ENCODE assay signal across 11 cellular contexts in the genomic region with DNA sequence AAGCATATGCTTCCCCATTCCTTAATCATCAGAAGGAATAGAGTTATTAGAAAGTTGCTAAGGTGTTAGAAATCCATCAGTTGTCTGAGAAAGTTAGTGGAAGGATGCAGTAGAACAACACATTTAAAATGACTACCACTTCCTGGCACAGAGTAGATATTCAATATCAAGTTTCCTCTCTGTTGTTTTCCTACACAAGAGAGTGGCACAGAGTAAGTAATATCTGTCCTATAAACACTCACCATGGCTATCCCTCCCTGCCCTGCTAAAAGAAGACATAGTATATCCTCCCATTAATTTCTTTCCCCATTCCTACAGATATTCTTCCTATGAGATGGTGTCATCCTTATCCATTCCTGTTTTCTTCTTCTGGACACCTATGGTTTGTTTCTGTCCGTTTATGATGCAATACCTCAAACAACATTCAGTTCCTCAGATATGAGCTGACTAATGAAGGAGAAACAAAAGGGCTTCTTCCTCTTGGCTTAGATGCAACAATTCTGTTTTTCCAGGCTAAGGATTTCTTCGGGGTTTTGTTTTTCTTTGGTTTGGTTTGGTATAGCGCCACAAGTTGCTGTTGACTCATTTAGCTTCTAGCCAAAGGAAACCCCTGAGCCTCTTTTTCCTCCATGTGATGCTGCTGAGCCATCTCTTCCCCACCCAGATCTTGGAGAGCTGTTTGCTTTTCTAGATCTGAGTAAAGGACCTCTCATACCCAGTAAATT. TPM values are rescaled to one million over a fixed set of nuclear protein-coding genes. Genes with fewer than 3 reads are reported as not detected.
A peak's percentile ranks its signal among the peaks of the same experiment; 100 is the strongest.
DNase-seq lines count a peak whose midpoint lies in the region; ATAC-seq and TF ChIP-seq lines count a peak whose summit lies in the region.
"Had no signal": no experiment of that assay in that cellular context is flagged by ENCODE, and none has a peak within 500 bp of the region (broad histone marks: within the 10 kb centered on the region; RNA-seq: fewer than 3 reads in every experiment).

No MANE protein-coding gene starts in this region.

- ATAC-seq in HG02970 (IDR thresholded peaks at IDR 0.05; ENCODE audit: low FRiP score, unreplicated experiment), result no peak
- ATAC-seq: GM12878 had no signal

- H3K9me3 Mint-ChIP-seq in Calu3 (ENCODE audit: low read depth, unreplicated experiment), result peaks cover 3% of the 10 kb centered on the region
- peaks cover 7% of the 10 kb centered on the region for H3K9me3 Mint-ChIP-seq in dendritic cell treated with granulocyte-macrophage colony-stimulating factor and Interleukin-4, amounts not matched to agents 40 ng/mL and 50 ng/mL, for 4 days
- H3K9me3 Mint-ChIP-seq: central memory CD8-positive, alpha-beta T cell; neural crest cell had no signal

- DNase-seq in Calu3, result peak; percentile 8
- peak; percentile 75 for DNase-seq in NB4 (ENCODE audit: low read depth)
- DNase-seq in osteoblast (ENCODE audit: insufficient read length, low spot score, missing footprints), result peak; percentile 72
- DNase-seq in NCI-H748 (lab: John Stamatoyannopoulos, UW; ENCODE audit: unreplicated experiment), result no peak
- DNase-seq in NCI-H446 treated with DMSO at 0.1 percent for 48 hours (lab: John Stamatoyannopoulos, UW), result no peak
- no peak for DNase-seq in activated effector memory CD4-positive, alpha-beta T cell treated with anti-CD3 and anti-CD28 coated beads, Interleukin-2, amount 50 U/mL, for 16 hours

- H2AFZ ChIP-seq in osteoblast (ENCODE audit: low read length), result no peak overlapping the region

- peaks cover 36% of the 10 kb centered on the region for H3K4me1 ChIP-seq in osteoblast (ENCODE audit: insufficient read depth, low read length)

- H3K27me3 ChIP-seq in osteoblast (ENCODE audit: insufficient read depth, low read length), result no peaks in the 10 kb centered on the region

- peaks cover 20% of the 10 kb centered on the region for H3K27me3 Mint-ChIP-seq in Calu3 (ENCODE audit: unreplicated experiment)
- no peaks in the 10 kb centered on the region for H3K27me3 Mint-ChIP-seq in dendritic cell treated with granulocyte-macrophage colony-stimulating factor and Interleukin-4, amounts not matched to agents 40 ng/mL and 50 ng/mL, for 4 days

- TF ChIP-seq POLR2A in NB4 (IDR thresholded peaks at IDR 0.05; ENCODE audit: extremely low read depth, insufficient read length), result no peak

- H4K20me1 ChIP-seq in osteoblast (ENCODE audit: insufficient read depth, low read length), result no peaks in the 10 kb centered on the region

- H3K27ac Mint-ChIP-seq in Calu3 (ENCODE audit: unreplicated experiment), result peak overlapping the region; percentile 43
- H3K27ac Mint-ChIP-seq in dendritic cell treated with granulocyte-macrophage colony-stimulating factor and Interleukin-4, amounts not matched to agents 40 ng/mL and 50 ng/mL, for 4 days, result peak overlapping the region; percentile 38

- peak overlapping the region; percentile 59 for H3K4me2 ChIP-seq in osteoblast (ENCODE audit: insufficient read depth, low read length)

- no peak overlapping the region for H3K4me3 Mint-ChIP-seq in Calu3 (ENCODE audit: low read depth, unreplicated experiment)
- H3K4me3 Mint-ChIP-seq in dendritic cell treated with granulocyte-macrophage colony-stimulating factor and Interleukin-4, amounts not matched to agents 40 ng/mL and 50 ng/mL, for 4 days, result no peak overlapping the region
- H3K4me3 Mint-ChIP-seq: central memory CD8-positive, alpha-beta T cell; neural crest cell had no signal

- intact Hi-C loops in Calu3 (cut with micrococcal nuclease; ENCODE audit: unreplicated experiment), result no loop called here
- intact Hi-C loops in dendritic cell treated with granulocyte-macrophage colony-stimulating factor and Interleukin-4, amounts not matched to agents 40 ng/mL and 50 ng/mL, for 4 days (cut with micrococcal nuclease), result no loop called here

- H3K4me1 Mint-ChIP-seq in Calu3 (ENCODE audit: low read depth, unreplicated experiment), result peaks cover 12% of the 10 kb centered on the region
- H3K4me1 Mint-ChIP-seq in dendritic cell treated with granulocyte-macrophage colony-stimulating factor and Interleukin-4, amounts not matched to agents 40 ng/mL and 50 ng/mL, for 4 days (ENCODE audit: low read depth), result peaks cover 37% of the 10 kb centered on the region
- H3K4me1 Mint-ChIP-seq: central memory CD8-positive, alpha-beta T cell; neural crest cell had no signal

- TF ChIP-seq CTCF in Calu3 (IDR thresholded peaks at IDR 0.05; ENCODE audit: unreplicated experiment) (no peak), NB4 (IDR thresholded peaks at IDR 0.05; ENCODE audit: low read depth, low read length) (no peak), osteoblast (IDR thresholded peaks at IDR 0.05; ENCODE audit: extremely low read depth, low read depth, low read length) (no peak)

- H3K36me3 ChIP-seq in osteoblast (ENCODE audit: insufficient read depth, low read length), result no peaks in the 10 kb centered on the region

- H3K79me2 ChIP-seq in osteoblast (ENCODE audit: insufficient read depth, low read length), result no peaks in the 10 kb centered on the region

- CTCF ChIA-PET in Calu3 (lab: Charles Lee), result interaction anchor here (1.0 kb wide), 1 partner anchor 182 kb away, joined by 3 read pairs; no protein-coding TSS in a partner anchor

- no peaks in the 10 kb centered on the region for H3K36me3 Mint-ChIP-seq in Calu3 (ENCODE audit: insufficient read depth, unreplicated experiment)
- no peaks in the 10 kb centered on the region for H3K36me3 Mint-ChIP-seq in dendritic cell treated with granulocyte-macrophage colony-stimulating factor and Interleukin-4, amounts not matched to agents 40 ng/mL and 50 ng/mL, for 4 days (ENCODE audit: low read depth)

- no peak overlapping the region for H3K4me3 ChIP-seq in NB4 (ENCODE audit: low read depth, low read length)
- H3K4me3 ChIP-seq in osteoblast (ENCODE audit: insufficient read depth, low read length), result no peak overlapping the region
- H3K4me3 ChIP-seq: GM12878 had no signal

- H3K27ac ChIP-seq in osteoblast (ENCODE audit: low read depth, low read length), result peak overlapping the region; percentile 99

- H3K9me3 ChIP-seq in osteoblast (ENCODE audit: low read depth, low read length), result no peaks in the 10 kb centered on the region

- BruUV-seq in Calu3 (replicated peaks; lab: Mats Ljungman, UMichigan), result no TSS peak

RNA-seq across cellular contexts. Expression of gene BPGM, which starts 32.9 kb away (rescaled TPM):
- 23.3 and 32.5 TPM in 2 replicates for total RNA-seq in Calu3 (2022)
- 43.6 and 64.8 TPM in 2 replicates for total RNA-seq in osteoblast

Comparison
In these comparisons a context has a peak if more than half of its experiments do, and no peak if none do; other contexts are left out.
1. DNase-seq: peak in Calu3 (single experiment), NB4 (single experiment) and osteoblast (single experiment); none in NCI-H748 (single experiment), NCI-H446 treated with DMSO at 0.1 percent for 48 hours (single experiment) and activated effector memory CD4-positive, alpha-beta T cell treated with anti-CD3 and anti-CD28 coated beads, Interleukin-2, amount 50 U/mL, for 16 hours (single experiment).